Comparison of ENCODE assay signal across 23 cellular contexts in genomic region chr11:13341028-13341427, GRCh38.
DNase-seq lines count a peak whose midpoint lies in the region; ATAC-seq, FAIRE-seq and TF ChIP-seq lines count a peak whose summit lies in the region.
"Had no signal": no experiment of that assay in that cellular context is flagged by ENCODE, and none has a peak within 500 bp of the region (broad histone marks: within the 10 kb centered on the region; RNA-seq: fewer than 3 reads in every experiment).

No MANE protein-coding gene starts in this region.

- ATAC-seq in natural killer cell treated with Interleukin-12 subunit alpha and Interleukin-12 subunit beta and Interleukin-15 and Interleukin-18, amount 100 ng/mL, for 72 hours: no peak
- ATAC-seq in GM18861 (IDR thresholded peaks at IDR 0.05; ENCODE audit: unreplicated experiment): no peak
- ATAC-seq: gastroesophageal sphincter, WTC11 had no signal

- peaks cover 63 to 94% (median 80%) of the 10 kb centered on the region in 3 donors for H3K4me1 Mint-ChIP-seq in CD8-positive, alpha-beta memory T cell
- H3K4me1 Mint-ChIP-seq in astrocyte (ENCODE audit: low read depth, unreplicated experiment): peaks cover 56% of the 10 kb centered on the region
- peaks cover 57 to 66% of the 10 kb centered on the region in 2 donors for H3K4me1 Mint-ChIP-seq in natural killer cell treated with Interleukin-12 subunit alpha and Interleukin-12 subunit beta and Interleukin-15 and Interleukin-18, amount 100 ng/mL, for 72 hours (ENCODE audit: low read depth in 2 of 2)
- H3K4me1 Mint-ChIP-seq in activated T-helper 1 cell treated with anti-CD3 and anti-CD28 coated beads, Interleukin-12 subunit alpha, Interleukin-12 subunit beta, Interleukin-2, Interleukin-4 antibody, amounts not matched to agents 30 ng/mL and 10 ng/mL and 1 ng/mL, durations not matched to agents 14 hours and 24 hours and 36 hours (ENCODE audit: low read depth): peaks cover 48% of the 10 kb centered on the region

- H4K20me1 ChIP-seq in astrocyte (ENCODE audit: insufficient read depth, low read length): no peaks in the 10 kb centered on the region

- H2AFZ ChIP-seq in astrocyte (ENCODE audit: low read depth, low read length): no peak overlapping the region

- TF ChIP-seq CTCF in RWPE1 (conservative IDR thresholded peaks at IDR 0.05; ENCODE audit: low read depth) (no peak), astrocyte (IDR thresholded peaks at IDR 0.05; ENCODE audit: insufficient read depth, low read depth, low read length) (no peak)

- peaks cover 0 to 46% (median 2%) of the 10 kb centered on the region in 3 donors for H3K36me3 Mint-ChIP-seq in CD8-positive, alpha-beta memory T cell
- peaks cover 9% of the 10 kb centered on the region for H3K36me3 Mint-ChIP-seq in astrocyte (ENCODE audit: low read depth, unreplicated experiment)
- no peaks in the 10 kb centered on the region for H3K36me3 Mint-ChIP-seq in natural killer cell treated with Interleukin-12 subunit alpha and Interleukin-12 subunit beta and Interleukin-15 and Interleukin-18, amount 100 ng/mL, for 72 hours
- peaks cover 3% of the 10 kb centered on the region for H3K36me3 Mint-ChIP-seq in activated T-helper 1 cell treated with anti-CD3 and anti-CD28 coated beads, Interleukin-12 subunit alpha, Interleukin-12 subunit beta, Interleukin-2, Interleukin-4 antibody, amounts not matched to agents 30 ng/mL and 10 ng/mL and 1 ng/mL, durations not matched to agents 14 hours and 24 hours and 36 hours (ENCODE audit: low read depth)
- H3K36me3 Mint-ChIP-seq: WTC11 had no signal

- no peak overlapping the region for H3K9ac ChIP-seq in astrocyte (ENCODE audit: low read length)

- no peaks in the 10 kb centered on the region for H3K27me3 ChIP-seq in CD8-positive, alpha-beta memory T cell (ENCODE audit: insufficient read depth, low read length, poor library complexity, severe bottlenecking)
- H3K27me3 ChIP-seq in astrocyte (ENCODE audit: insufficient read depth, low read length): no peaks in the 10 kb centered on the region
- H3K27me3 ChIP-seq: esophagus muscularis mucosa, gastroesophageal sphincter, tibial artery had no signal

- no peak for DNase-seq in CD8-positive, alpha-beta memory T cell
- no peak for DNase-seq in RWPE1 (ENCODE audit: low spot score)
- no peak for DNase-seq in astrocyte (ENCODE audit: low read depth)
- DNase-seq in natural killer cell treated with Interleukin-12 subunit alpha and Interleukin-12 subunit beta and Interleukin-15 and Interleukin-18, amount 100 ng/mL, for 72 hours (ENCODE audit: low spot score): no peak
- DNase-seq in H54 (ENCODE audit: insufficient read length, low spot score): no peak
- DNase-seq in activated T-helper 1 cell treated with anti-CD3 and anti-CD28 coated beads, Interleukin-12 subunit alpha, Interleukin-12 subunit beta, Interleukin-2, Interleukin-4 antibody, amounts not matched to agents 30 ng/mL and 10 ng/mL and 1 ng/mL, durations not matched to agents 14 hours and 24 hours and 36 hours (ENCODE audit: low spot score): no peak
- DNase-seq: activated CD4-positive, alpha-beta T cell treated with anti-CD3 and anti-CD28 coated beads, Interleukin-2, amount 50 U/mL, for 48 hours; activated naive CD4-positive, alpha-beta T cell treated with anti-CD3 and anti-CD28 coated beads, Interleukin-2, amount 10 ng/mL, durations not matched to agents 7 days and 5 days; activated T-cell treated with anti-CD3 and anti-CD28 coated beads for 4 hours; Calu3; effector CD8-positive, alpha-beta T cell; H9; NCI-H146; NCI-H2171; NCI-H526; nephron progenitor cell; tibial artery had no signal

- no peak overlapping the region for H3K4me2 ChIP-seq in astrocyte (ENCODE audit: low read length)

- CTCF ChIA-PET in CD8-positive, alpha-beta memory T cell (lab: Charles Lee): no interaction called here
- CTCF ChIA-PET in RWPE1 (lab: Yijun Ruan, JAX): interaction anchor here (0.5 to 3.4 kb wide), 2 partner anchors 131 to 760 kb away, joined by 4 to 19 read pairs; no protein-coding TSS in a partner anchor

- no peak overlapping the region for H3K27ac ChIP-seq in CD8-positive, alpha-beta memory T cell (ENCODE audit: low read depth, low read length)
- H3K27ac ChIP-seq in RWPE1 (peak overlapping the region; percentile 74), astrocyte (ENCODE audit: low read depth, low read length) (no peak overlapping the region)
- H3K27ac ChIP-seq: esophagus muscularis mucosa, gastroesophageal sphincter, prostate gland, tibial artery had no signal

- H3K27me3 Mint-ChIP-seq in CD8-positive, alpha-beta memory T cell: no peaks in the 10 kb centered on the region
- no peaks in the 10 kb centered on the region for H3K27me3 Mint-ChIP-seq in astrocyte (ENCODE audit: low read depth, unreplicated experiment)
- no peaks in the 10 kb centered on the region for H3K27me3 Mint-ChIP-seq in natural killer cell treated with Interleukin-12 subunit alpha and Interleukin-12 subunit beta and Interleukin-15 and Interleukin-18, amount 100 ng/mL, for 72 hours
- H3K27me3 Mint-ChIP-seq in activated T-helper 1 cell treated with anti-CD3 and anti-CD28 coated beads, Interleukin-12 subunit alpha, Interleukin-12 subunit beta, Interleukin-2, Interleukin-4 antibody, amounts not matched to agents 30 ng/mL and 10 ng/mL and 1 ng/mL, durations not matched to agents 14 hours and 24 hours and 36 hours (ENCODE audit: insufficient read depth): no peaks in the 10 kb centered on the region
- H3K27me3 Mint-ChIP-seq: activated naive CD4-positive, alpha-beta T cell treated with anti-CD3 and anti-CD28 coated beads, Interleukin-2, amount 10 ng/mL, durations not matched to agents 7 days and 5 days; stimulated activated naive CD8-positive, alpha-beta T cell treated with anti-CD3 and anti-CD28 coated beads, Interleukin-15, Interleukin-2, amounts not matched to agents 100 ng/mL and 50 ng/mL, for 24 hours had no signal

- H3K4me3 Mint-ChIP-seq in CD8-positive, alpha-beta memory T cell: peak overlapping the region in 1 of 7 donors; percentile 17
- H3K4me3 Mint-ChIP-seq in astrocyte (ENCODE audit: unreplicated experiment): no peak overlapping the region
- H3K4me3 Mint-ChIP-seq in natural killer cell treated with Interleukin-12 subunit alpha and Interleukin-12 subunit beta and Interleukin-15 and Interleukin-18, amount 100 ng/mL, for 72 hours: no peak overlapping the region
- H3K4me3 Mint-ChIP-seq in activated T-helper 1 cell treated with anti-CD3 and anti-CD28 coated beads, Interleukin-12 subunit alpha, Interleukin-12 subunit beta, Interleukin-2, Interleukin-4 antibody, amounts not matched to agents 30 ng/mL and 10 ng/mL and 1 ng/mL, durations not matched to agents 14 hours and 24 hours and 36 hours: no peak overlapping the region
- H3K4me3 Mint-ChIP-seq: activated naive CD4-positive, alpha-beta T cell treated with anti-CD3 and anti-CD28 coated beads, Interleukin-2, amount 10 ng/mL, durations not matched to agents 7 days and 5 days; H9; nephron progenitor cell; stimulated activated naive CD8-positive, alpha-beta T cell treated with anti-CD3 and anti-CD28 coated beads, Interleukin-15, Interleukin-2, amounts not matched to agents 100 ng/mL and 50 ng/mL, for 24 hours; WTC11 had no signal

- no peaks in the 10 kb centered on the region for H3K9me3 ChIP-seq in CD8-positive, alpha-beta memory T cell (ENCODE audit: low read length)
- no peaks in the 10 kb centered on the region for H3K9me3 ChIP-seq in astrocyte (ENCODE audit: insufficient read depth, low read depth, low read length)
- H3K9me3 ChIP-seq: esophagus muscularis mucosa, gastroesophageal sphincter, prostate gland, tibial artery had no signal

- POLR2A ChIA-PET in CD8-positive, alpha-beta memory T cell (lab: Charles Lee): no interaction called here
- POLR2A ChIA-PET in RWPE1 (lab: Yijun Ruan, JAX; ENCODE audit: low non-redundant PET): no interaction called here

- H3K4me1 ChIP-seq in CD8-positive, alpha-beta memory T cell (ENCODE audit: insufficient read depth, low read length): peaks cover 28% of the 10 kb centered on the region
- H3K4me1 ChIP-seq in astrocyte (ENCODE audit: insufficient read depth, low read length): peaks cover 35% of the 10 kb centered on the region
- H3K4me1 ChIP-seq: prostate gland had no signal

- TF ChIP-seq POLR2A in H54 (IDR thresholded peaks at IDR 0.05; ENCODE audit: low read depth, low read length): no peak

- H3K36me3 ChIP-seq in CD8-positive, alpha-beta memory T cell (ENCODE audit: insufficient read depth, low read length): no peaks in the 10 kb centered on the region
- no peaks in the 10 kb centered on the region for H3K36me3 ChIP-seq in astrocyte (ENCODE audit: insufficient read depth, low read length)
- H3K36me3 ChIP-seq: esophagus muscularis mucosa, prostate gland, tibial artery had no signal

- peaks cover 3% of the 10 kb centered on the region for H3K79me2 ChIP-seq in astrocyte (ENCODE audit: insufficient read depth, low read length)

- intact Hi-C loops in activated T-helper 1 cell treated with anti-CD3 and anti-CD28 coated beads, Interleukin-12 subunit alpha, Interleukin-12 subunit beta, Interleukin-2, Interleukin-4 antibody, amounts not matched to agents 30 ng/mL and 10 ng/mL and 1 ng/mL, durations not matched to agents 14 hours and 24 hours and 36 hours (cut with micrococcal nuclease): no loop called here

- FAIRE-seq in astrocyte (lab: Jason Lieb, UNC) (no peak), H54 (lab: Jason Lieb, UNC) (no peak)

- H3K9me3 Mint-ChIP-seq in CD8-positive, alpha-beta memory T cell: no peaks in the 10 kb centered on the region
- H3K9me3 Mint-ChIP-seq in astrocyte (ENCODE audit: unreplicated experiment): no peaks in the 10 kb centered on the region
- H3K9me3 Mint-ChIP-seq in natural killer cell treated with Interleukin-12 subunit alpha and Interleukin-12 subunit beta and Interleukin-15 and Interleukin-18, amount 100 ng/mL, for 72 hours: no peaks in the 10 kb centered on the region
- H3K9me3 Mint-ChIP-seq in activated T-helper 1 cell treated with anti-CD3 and anti-CD28 coated beads, Interleukin-12 subunit alpha, Interleukin-12 subunit beta, Interleukin-2, Interleukin-4 antibody, amounts not matched to agents 30 ng/mL and 10 ng/mL and 1 ng/mL, durations not matched to agents 14 hours and 24 hours and 36 hours: no peaks in the 10 kb centered on the region
- H3K9me3 Mint-ChIP-seq: activated naive CD4-positive, alpha-beta T cell treated with anti-CD3 and anti-CD28 coated beads, Interleukin-2, amount 10 ng/mL, durations not matched to agents 7 days and 5 days; nephron progenitor cell; stimulated activated naive CD8-positive, alpha-beta T cell treated with anti-CD3 and anti-CD28 coated beads, Interleukin-15, Interleukin-2, amounts not matched to agents 100 ng/mL and 50 ng/mL, for 24 hours had no signal

- H3K4me3 ChIP-seq in CD8-positive, alpha-beta memory T cell (ENCODE audit: low read length): no peak overlapping the region
- no peak overlapping the region for H3K4me3 ChIP-seq in astrocyte (ENCODE audit: insufficient read depth, low read depth, low read length)
- H3K4me3 ChIP-seq: esophagus muscularis mucosa, gastroesophageal sphincter, prostate gland, tibial artery had no signal

- H3K27ac Mint-ChIP-seq in CD8-positive, alpha-beta memory T cell: peak overlapping the region in 7 of 8 donors; percentile 6 to 91 (median 42)
- peak overlapping the region; percentile 23 for H3K27ac Mint-ChIP-seq in astrocyte (ENCODE audit: unreplicated experiment)
- H3K27ac Mint-ChIP-seq in natural killer cell treated with Interleukin-12 subunit alpha and Interleukin-12 subunit beta and Interleukin-15 and Interleukin-18, amount 100 ng/mL, for 72 hours: peak overlapping the region; percentile 36 to 86
- no peak overlapping the region for H3K27ac Mint-ChIP-seq in activated T-helper 1 cell treated with anti-CD3 and anti-CD28 coated beads, Interleukin-12 subunit alpha, Interleukin-12 subunit beta, Interleukin-2, Interleukin-4 antibody, amounts not matched to agents 30 ng/mL and 10 ng/mL and 1 ng/mL, durations not matched to agents 14 hours and 24 hours and 36 hours
- H3K27ac Mint-ChIP-seq: H9, nephron progenitor cell, WTC11 had no signal
